9 cellular contexts compared by ENCODE assay signal in the genomic region with DNA sequence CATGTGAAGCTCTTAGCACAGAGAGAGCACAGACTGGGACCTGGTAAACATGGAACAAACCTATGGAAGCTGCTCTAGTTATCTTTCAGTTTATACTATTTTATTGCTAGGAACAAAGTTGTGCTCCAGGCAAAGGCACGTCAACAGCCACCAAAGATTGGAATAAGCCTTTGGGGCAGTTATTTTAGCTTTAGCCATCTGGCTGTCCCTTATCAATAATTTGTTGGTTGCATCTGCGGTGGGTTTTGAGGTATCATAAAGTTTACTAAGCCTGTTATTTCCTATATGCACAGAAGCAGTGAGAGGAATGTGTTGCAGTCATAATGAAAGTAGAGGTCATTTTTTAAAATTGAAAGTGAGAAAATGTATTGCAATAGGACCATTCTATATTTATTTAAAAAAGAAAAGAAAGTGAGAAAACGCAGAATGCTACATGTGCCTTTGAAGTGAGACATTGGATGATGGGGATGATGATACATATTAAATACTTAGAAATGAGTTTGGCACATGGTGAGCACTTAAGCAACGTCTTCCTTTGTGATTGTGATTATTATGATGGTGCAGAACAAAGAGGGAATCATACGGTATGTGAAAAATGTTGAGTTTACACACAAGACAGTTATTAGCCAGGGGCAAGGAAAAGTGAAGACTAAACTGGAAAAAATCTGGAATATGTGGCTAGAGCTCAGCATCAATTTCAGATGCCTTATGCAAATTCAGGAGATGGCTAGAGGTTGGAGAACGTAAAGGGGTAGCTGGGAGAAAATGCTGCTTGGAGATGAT. TPM values are rescaled to one million over a fixed set of nuclear protein-coding genes. Genes with fewer than 3 reads are reported as not detected.
DNase-seq lines count a peak whose midpoint lies in the region; ATAC-seq and TF ChIP-seq lines count a peak whose summit lies in the region.
"Had no signal": no experiment of that assay in that cellular context is flagged by ENCODE, and none has a peak within 500 bp of the region (broad histone marks: within the 10 kb centered on the region; RNA-seq: fewer than 3 reads in every experiment).

No MANE protein-coding gene starts in this region.

- peak; percentile 25 for DNase-seq in fibroblast of peridontal ligament (ENCODE audit: extremely low read depth)
- DNase-seq in NCI-H2107 (lab: John Stamatoyannopoulos, UW), result no peak
- no peak for DNase-seq in heart left ventricle
- no peak for DNase-seq in NCI-H2196 (lab: John Stamatoyannopoulos, UW; ENCODE audit: unreplicated experiment)
- DNase-seq in activated CD4-positive, alpha-beta T cell treated with anti-CD3 and anti-CD28 coated beads for 4 hours, result no peak
- DNase-seq: right lobe of liver had no signal

- H3K27me3 ChIP-seq in heart left ventricle, result peaks cover 0 to 6% (median 0%) of the 10 kb centered on the region in 9 donors
- H3K27me3 ChIP-seq: right lobe of liver had no signal

- peak overlapping the region; percentile 36; the same call in 1 of the 2 replicates for H3K4me3 ChIP-seq in GM08714 (ENCODE audit: low read length)
- no peak overlapping the region for H3K4me3 ChIP-seq in heart left ventricle
- H3K4me3 ChIP-seq: right lobe of liver had no signal

- ATAC-seq in GM21447 (IDR thresholded peaks at IDR 0.05; ENCODE audit: unreplicated experiment) (peak; percentile 89), HG03565 (IDR thresholded peaks at IDR 0.05; ENCODE audit: unreplicated experiment) (peak; percentile 84), heart left ventricle (no peak)
- ATAC-seq: right lobe of liver had no signal

- no peaks in the 10 kb centered on the region for H3K36me3 ChIP-seq in heart left ventricle
- H3K36me3 ChIP-seq: right lobe of liver had no signal

- intact Hi-C loops in heart left ventricle (cut with DNase I), result no loop called here

- no peak for TF ChIP-seq POLR2A in heart left ventricle (IDR thresholded peaks at IDR 0.05)

- H3K9me3 ChIP-seq in heart left ventricle, result no peaks in the 10 kb centered on the region
- H3K9me3 ChIP-seq: right lobe of liver had no signal

- 71 to 75% (median 72%) methylated on average over 6 of the region's 6 CpGs for WGBS in heart left ventricle, 4 donors

- peaks cover 0 to 27% (median 0%) of the 10 kb centered on the region in 12 donors for H3K4me1 ChIP-seq in heart left ventricle
- H3K4me1 ChIP-seq: right lobe of liver had no signal

- TF ChIP-seq CTCF in heart left ventricle (IDR thresholded peaks at IDR 0.05), result no peak

- no peak overlapping the region for H3K27ac ChIP-seq in heart left ventricle
- H3K27ac ChIP-seq: right lobe of liver had no signal

RNA-seq across cellular contexts. Expression of gene PRR5L, which starts 58.3 kb away (rescaled TPM):
- total RNA-seq in heart left ventricle, result 10 to 100 TPM in 1 of 9 donors, 1 to 10 TPM in 6, under 1 TPM in 2; 0.67 to 17.8 (median 3.1) TPM
- polyA plus RNA-seq in heart left ventricle, result 1 to 10 TPM in 1 of 2 donors, under 1 TPM in 1; 0.61 to 3.3 TPM

Comparison
In these comparisons a context has a peak if more than half of its experiments do, and no peak if none do; other contexts are left out.
1. ATAC-seq: peak in GM21447 (single experiment) and HG03565 (single experiment); none in heart left ventricle (0 of 4).